Comparison of ENCODE assay signal across 17 cellular contexts in genomic region chr11:20037358-20037757, GRCh38.
DNase-seq lines count a peak whose midpoint lies in the region; ATAC-seq and TF ChIP-seq lines count a peak whose summit lies in the region.
"Had no signal": no experiment of that assay in that cellular context is flagged by ENCODE, and none has a peak within 500 bp of the region (broad histone marks: within the 10 kb centered on the region; RNA-seq: fewer than 3 reads in every experiment).

No MANE protein-coding gene starts in this region.

- DNase-seq in activated CD8-positive, alpha-beta memory T cell treated with anti-CD3 and anti-CD28 coated beads, Interleukin-2, amount 50 U/mL, for 4 hours, result no peak
- no peak for DNase-seq in COR-L47 (lab: John Stamatoyannopoulos, UW)
- DNase-seq in HUDEP-2 (lab: John Stamatoyannopoulos, UW; ENCODE audit: unreplicated experiment in 76 of 76), result no peak
- DNase-seq in NCI-H524 treated with DMSO at 0.1 percent for 48 hours (lab: John Stamatoyannopoulos, UW), result no peak
- DNase-seq: effector CD4-positive, alpha-beta T cell; KG1; NCI-H1105; SIG-M5; stimulated activated CD4-positive, alpha-beta T cell treated with anti-CD3 and anti-CD28 coated beads, Interleukin-1b, Interleukin-23, amount 100 ng/mL, for 48 hours had no signal

- no peak for TF ChIP-seq RAD21 in liver (IDR thresholded peaks at IDR 0.05)

- H3K27me3 ChIP-seq in liver (ENCODE audit: control insufficient read depth in 4 of 4, insufficient read depth in 4 of 4, low read length in 3 of 4), result no peaks in the 10 kb centered on the region
- H3K27me3 ChIP-seq: right atrium auricular region had no signal

- H3K36me3 ChIP-seq in liver (ENCODE audit: control insufficient read depth in 4 of 4, insufficient read depth in 3 of 4, low read depth in 1 of 4, low read length in 3 of 4), result peaks cover 0 to 8% (median 0%) of the 10 kb centered on the region in 4 donors

- no peaks in the 10 kb centered on the region for H3K9me3 ChIP-seq in liver (ENCODE audit: control insufficient read depth in 4 of 4, low read length in 3 of 4)
- H3K9me3 ChIP-seq: neutrophil, right atrium auricular region, thoracic aorta had no signal

- TF ChIP-seq CTCF in liver (IDR thresholded peaks at IDR 0.05; ENCODE audit: low read depth, low read length, missing input control), result no peak

- ATAC-seq in GM18508 (IDR thresholded peaks at IDR 0.05; ENCODE audit: insufficient read depth, unreplicated experiment) (peak; percentile 64), GM21360 (IDR thresholded peaks at IDR 0.05; ENCODE audit: unreplicated experiment) (peak; percentile 60), HG03039 (IDR thresholded peaks at IDR 0.05; ENCODE audit: unreplicated experiment) (peak; percentile 74)

- no peak overlapping the region for H3K4me3 ChIP-seq in liver (ENCODE audit: low read depth in 1 of 3, low read length in 3 of 3)
- H3K4me3 ChIP-seq: right atrium auricular region, thoracic aorta had no signal

- H3K27ac ChIP-seq in liver (ENCODE audit: low read depth in 1 of 2, low read length in 2 of 2), result peak overlapping the region; percentile 86 to 96
- H3K27ac ChIP-seq: HL-60, neutrophil had no signal

- H3K9ac ChIP-seq in liver (ENCODE audit: low read depth in 1 of 2, low read length in 2 of 2), result peak overlapping the region in 1 of 2 donors; percentile 25

- WGBS in liver, result 64% methylated on average over 2 of the region's 2 CpGs

- peaks cover 4 to 36% (median 11%) of the 10 kb centered on the region in 4 donors for H3K4me1 ChIP-seq in liver (ENCODE audit: control insufficient read depth in 4 of 4, insufficient read depth in 4 of 4, low read length in 3 of 4)

TF ChIP-seq in liver, 16 proteins besides CTCF, POLR2A, EP300 and RAD21:
- TF ChIP-seq YY1 (IDR thresholded peaks at IDR 0.05) (no peak), FOXA2 (IDR thresholded peaks at IDR 0.05) (no peak), FOXA1 (IDR thresholded peaks at IDR 0.05) (no peak), HNF4A (conservative IDR thresholded peaks at IDR 0.05) (no peak), SP1 (IDR thresholded peaks at IDR 0.05) (no peak), GABPA (IDR thresholded peaks at IDR 0.05 in 1 of 2, conservative IDR thresholded peaks at IDR 0.05 in 1 of 2) (no peak), RXRA (IDR thresholded peaks at IDR 0.05) (no peak), JUND (IDR thresholded peaks at IDR 0.05) (no peak), REST (IDR thresholded peaks at IDR 0.05) (no peak), HNF4G (IDR thresholded peaks at IDR 0.05) (no peak), MAX (IDR thresholded peaks at IDR 0.05) (no peak), TAF1 (conservative IDR thresholded peaks at IDR 0.05) (no peak), NR2F2 (IDR thresholded peaks at IDR 0.05) (no peak), EGR1 (IDR thresholded peaks at IDR 0.05; ENCODE audit: low read depth in 2 of 2) (no peak)
- TF ChIP-seq, protein P1, sequence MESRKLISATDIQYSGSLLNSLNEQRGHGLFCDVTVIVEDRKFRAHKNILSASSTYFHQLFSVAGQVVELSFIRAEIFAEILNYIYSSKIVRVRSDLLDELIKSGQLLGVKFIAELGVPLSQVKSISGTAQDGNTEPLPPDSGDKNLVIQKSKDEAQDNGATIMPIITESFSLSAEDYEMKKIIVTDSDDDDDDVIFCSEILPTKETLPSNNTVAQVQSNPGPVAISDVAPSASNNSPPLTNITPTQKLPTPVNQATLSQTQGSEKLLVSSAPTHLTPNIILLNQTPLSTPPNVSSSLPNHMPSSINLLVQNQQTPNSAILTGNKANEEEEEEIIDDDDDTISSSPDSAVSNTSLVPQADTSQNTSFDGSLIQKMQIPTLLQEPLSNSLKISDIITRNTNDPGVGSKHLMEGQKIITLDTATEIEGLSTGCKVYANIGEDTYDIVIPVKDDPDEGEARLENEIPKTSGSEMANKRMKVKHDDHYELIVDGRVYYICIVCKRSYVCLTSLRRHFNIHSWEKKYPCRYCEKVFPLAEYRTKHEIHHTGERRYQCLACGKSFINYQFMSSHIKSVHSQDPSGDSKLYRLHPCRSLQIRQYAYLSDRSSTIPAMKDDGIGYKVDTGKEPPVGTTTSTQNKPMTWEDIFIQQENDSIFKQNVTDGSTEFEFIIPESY (IDR thresholded peaks at IDR 0.05), result no peak
- TF ChIP-seq, protein P2, sequence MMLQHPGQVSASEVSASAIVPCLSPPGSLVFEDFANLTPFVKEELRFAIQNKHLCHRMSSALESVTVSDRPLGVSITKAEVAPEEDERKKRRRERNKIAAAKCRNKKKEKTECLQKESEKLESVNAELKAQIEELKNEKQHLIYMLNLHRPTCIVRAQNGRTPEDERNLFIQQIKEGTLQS (IDR thresholded peaks at IDR 0.05), result no peak
